Comparison of ENCODE assay signal across 23 cellular contexts in the genomic region with DNA sequence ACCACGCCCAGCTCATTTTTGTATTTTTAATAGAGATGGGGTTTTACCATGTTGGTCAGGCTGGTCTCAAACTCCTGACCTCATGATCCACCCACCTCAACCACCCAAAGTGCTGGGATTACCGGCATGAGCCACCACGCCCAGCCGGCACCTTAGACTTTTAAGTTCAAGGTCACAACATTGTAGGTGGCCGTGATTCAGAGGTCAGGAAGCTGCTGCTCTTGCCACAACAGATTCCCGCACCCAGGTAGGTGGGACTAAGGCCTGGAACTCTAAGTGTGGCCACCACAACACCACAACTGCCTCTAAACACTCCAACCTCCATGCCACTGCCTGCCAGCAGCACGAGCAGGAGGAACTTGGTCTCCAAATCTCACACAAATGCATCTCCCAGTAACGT.
"Had no signal": no experiment of that assay in that cellular context is flagged by ENCODE, and none has a peak within 500 bp of the region (broad histone marks: within the 10 kb centered on the region; RNA-seq: fewer than 3 reads in every experiment).

No MANE protein-coding gene starts in this region.

- ATAC-seq: gastroesophageal sphincter; left colon; naive thymus-derived CD4-positive, alpha-beta T cell; sciatic nerve; stimulated activated effector memory CD8-positive, alpha-beta T cell treated with anti-CD3 and anti-CD28 coated beads, Interleukin-12 subunit alpha, Interleukin-12 subunit beta, amount 100 ng/mL, for 72 hours had no signal

- H3K9me3 ChIP-seq: ascending aorta, colonic mucosa, gastroesophageal sphincter, ovary, upper lobe of right lung had no signal

- H3K4me2 ChIP-seq: hepatocyte had no signal

- H3K27ac ChIP-seq: ascending aorta, cardiac muscle cell, colonic mucosa, epithelial cell of prostate, gastroesophageal sphincter, hepatocyte, ovary, upper lobe of right lung had no signal

- DNase-seq: activated CD4-positive, alpha-beta T cell treated with anti-CD3 and anti-CD28 coated beads for 4 hours; activated CD4-positive, alpha-beta T cell treated with anti-CD3 and anti-CD28 coated beads, Interleukin-2, amount 50 U/mL, for 4 hours; activated gamma-delta T cell; activated naive CD4-positive, alpha-beta T cell treated with anti-CD3 and anti-CD28 coated beads, Interleukin-2, amount 10 ng/mL, durations not matched to agents 7 days and 5 days; activated naive CD8-positive, alpha-beta T cell treated with anti-CD3 and anti-CD28 coated beads, Interleukin-2, amount 10 ng/mL, durations not matched to agents 7 days and 5 days; cerebellar nuclear complex; colonic mucosa; effector CD8-positive, alpha-beta T cell; islet precursor cell; left colon; midbrain; naive thymus-derived CD4-positive, alpha-beta T cell; ovary; small intestine; stimulated activated CD4-positive, alpha-beta T cell treated with anti-CD3 and anti-CD28 coated beads, Interleukin-4, amount 100 ng/mL, for 24 hours; upper lobe of right lung had no signal

- H3K79me2 ChIP-seq: hepatocyte had no signal

- H3K36me3 ChIP-seq: ascending aorta, cardiac muscle cell, colonic mucosa, gastroesophageal sphincter, ovary, upper lobe of right lung had no signal

- H3K4me1 ChIP-seq: colonic mucosa had no signal

- H3K27me3 ChIP-seq: ascending aorta, cardiac muscle cell, colonic mucosa, gastroesophageal sphincter, hepatocyte, ovary, upper lobe of right lung had no signal

- H3K4me3 ChIP-seq: ascending aorta, cardiac muscle cell, colonic mucosa, gastroesophageal sphincter, hepatocyte, ovary, upper lobe of right lung had no signal
